In the genomic region with DNA sequence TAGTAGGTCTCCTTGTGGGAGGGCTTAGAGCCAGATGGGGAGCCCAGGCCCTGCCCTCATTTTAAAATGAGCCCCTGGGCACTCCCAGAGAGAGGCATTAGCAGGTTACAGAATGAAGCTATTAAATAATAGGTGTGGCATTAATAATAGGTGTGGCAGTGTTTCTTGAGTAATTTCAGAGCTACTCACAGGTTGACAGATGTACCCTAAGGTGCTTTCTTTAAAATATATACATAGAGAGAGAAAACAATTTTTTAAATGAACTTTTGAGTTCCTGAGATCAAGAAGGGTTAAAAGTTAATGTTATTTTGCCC, we compare ENCODE assay signal across 8 cellular contexts. TPM values are rescaled to one million over a fixed set of nuclear protein-coding genes. Genes with fewer than 3 reads are reported as not detected.
DNase-seq lines count a peak whose midpoint lies in the region; ATAC-seq, FAIRE-seq and TF ChIP-seq lines count a peak whose summit lies in the region.

No MANE protein-coding gene starts in this region.

- no peak for FAIRE-seq in kidney (lab: Jason Lieb, UNC)

- TF ChIP-seq EP300 in tibial nerve (IDR thresholded peaks at IDR 0.05): no peak

- no peaks in the 10 kb centered on the region for H3K9me3 Mint-ChIP-seq in activated naive CD4-positive, alpha-beta T cell treated with anti-CD3 and anti-CD28 coated beads, Interleukin-2, amount 10 ng/mL, durations not matched to agents 7 days and 5 days
- no peaks in the 10 kb centered on the region for H3K9me3 Mint-ChIP-seq in activated CD8-positive, alpha-beta T cell treated with anti-CD3 and anti-CD28 coated beads for 36 hours

- H3K4me1 Mint-ChIP-seq in activated naive CD4-positive, alpha-beta T cell treated with anti-CD3 and anti-CD28 coated beads, Interleukin-2, amount 10 ng/mL, durations not matched to agents 7 days and 5 days: peaks cover 32% of the 10 kb centered on the region
- peaks cover 37% of the 10 kb centered on the region for H3K4me1 Mint-ChIP-seq in activated CD8-positive, alpha-beta T cell treated with anti-CD3 and anti-CD28 coated beads for 36 hours (ENCODE audit: low read depth)

- H3K27ac Mint-ChIP-seq in activated naive CD4-positive, alpha-beta T cell treated with anti-CD3 and anti-CD28 coated beads, Interleukin-2, amount 10 ng/mL, durations not matched to agents 7 days and 5 days: peak overlapping the region; percentile 83
- H3K27ac Mint-ChIP-seq in activated CD8-positive, alpha-beta T cell treated with anti-CD3 and anti-CD28 coated beads for 36 hours: no peak overlapping the region

- H3K4me3 ChIP-seq in kidney (ENCODE audit: low read length in 2 of 2) (peak overlapping the region; percentile 74 to 76), tibial nerve (peak overlapping the region; percentile 54 to 79 (median 68))

- H3K27ac ChIP-seq in kidney (ENCODE audit: low read depth in 2 of 2, low read length in 2 of 2): no peak overlapping the region
- peak overlapping the region in 3 of 4 donors; percentile 72 to 87 (median 82) for H3K27ac ChIP-seq in tibial nerve

- H3K27me3 Mint-ChIP-seq in activated naive CD4-positive, alpha-beta T cell treated with anti-CD3 and anti-CD28 coated beads, Interleukin-2, amount 10 ng/mL, durations not matched to agents 7 days and 5 days: no peaks in the 10 kb centered on the region
- no peaks in the 10 kb centered on the region for H3K27me3 Mint-ChIP-seq in activated CD8-positive, alpha-beta T cell treated with anti-CD3 and anti-CD28 coated beads for 36 hours

- intact Hi-C loops in activated CD8-positive, alpha-beta T cell treated with anti-CD3 and anti-CD28 coated beads for 36 hours (cut with micrococcal nuclease): loop anchor here (1.0 to 5.0 kb wide), 3 partner anchors 49 to 789 kb away; no protein-coding TSS in a partner anchor
- intact Hi-C loops in kidney (cut with DNase I): no loop called here

- in situ Hi-C loops in ACHN (cut with HindIII; ENCODE audit: low pct_ligation_motif_present, low pct_unique_long_range_greater_than_20kb, low sequenced_read_pairs): no loop called here

- H3K4me3 Mint-ChIP-seq in activated naive CD4-positive, alpha-beta T cell treated with anti-CD3 and anti-CD28 coated beads, Interleukin-2, amount 10 ng/mL, durations not matched to agents 7 days and 5 days: peak overlapping the region; percentile 96
- peak overlapping the region; percentile 95 for H3K4me3 Mint-ChIP-seq in activated CD8-positive, alpha-beta T cell treated with anti-CD3 and anti-CD28 coated beads for 36 hours

- no peak for TF ChIP-seq CTCF in activated CD8-positive, alpha-beta T cell treated with anti-CD3 and anti-CD28 coated beads for 36 hours (IDR thresholded peaks at IDR 0.05)
- no peak for TF ChIP-seq CTCF in kidney (IDR thresholded peaks at IDR 0.05; ENCODE audit: borderline replicate concordance, extremely low read depth, insufficient read depth)
- TF ChIP-seq CTCF in tibial nerve (IDR thresholded peaks at IDR 0.05): no peak

- no peak for TF ChIP-seq POLR2A in tibial nerve (IDR thresholded peaks at IDR 0.05)

- CTCF ChIA-PET in activated naive CD4-positive, alpha-beta T cell treated with anti-CD3 and anti-CD28 coated beads, Interleukin-2, amount 10 ng/mL, durations not matched to agents 7 days and 5 days (lab: Charles Lee): interaction anchor here (0.6 to 4.8 kb wide), 18 partner anchors 9 to 779 kb away, joined by 3 to 84 read pairs (median 7); a partner anchor contains a TSS
- CTCF ChIA-PET in activated CD8-positive, alpha-beta T cell treated with anti-CD3 and anti-CD28 coated beads for 36 hours (lab: Charles Lee): interaction anchor here (0.6 to 7.7 kb wide), 34 partner anchors 9 to 781 kb away, joined by 3 to 134 read pairs (median 9); a partner anchor contains a TSS

- no peaks in the 10 kb centered on the region for H3K36me3 Mint-ChIP-seq in activated naive CD4-positive, alpha-beta T cell treated with anti-CD3 and anti-CD28 coated beads, Interleukin-2, amount 10 ng/mL, durations not matched to agents 7 days and 5 days
- no peaks in the 10 kb centered on the region for H3K36me3 Mint-ChIP-seq in activated CD8-positive, alpha-beta T cell treated with anti-CD3 and anti-CD28 coated beads for 36 hours (ENCODE audit: low read depth)

- H3K9ac ChIP-seq in kidney (ENCODE audit: low read length in 2 of 2): peak overlapping the region in 1 of 2 donors; percentile 56

- ATAC-seq in activated CD8-positive, alpha-beta T cell treated with anti-CD3 and anti-CD28 coated beads for 36 hours: peak; percentile 55
- no peak for ATAC-seq in GM18907 (IDR thresholded peaks at IDR 0.05; ENCODE audit: unreplicated experiment)

- no peaks in the 10 kb centered on the region for H3K27me3 ChIP-seq in tibial nerve

- H3K36me3 ChIP-seq in kidney (ENCODE audit: control insufficient read depth in 1 of 2, insufficient read depth in 2 of 2, low read length in 2 of 2) (no peaks in the 10 kb centered on the region), tibial nerve (no peaks in the 10 kb centered on the region)

- H3K9me3 ChIP-seq in kidney (ENCODE audit: control insufficient read depth in 1 of 2, low read length in 2 of 2) (no peaks in the 10 kb centered on the region), tibial nerve (no peaks in the 10 kb centered on the region)

- H3K4me1 ChIP-seq in kidney (ENCODE audit: control insufficient read depth in 1 of 2, insufficient read depth in 1 of 2, low read depth in 1 of 2, low read length in 2 of 2) (peaks cover 4% of the 10 kb centered on the region in 2 donors), tibial nerve (peaks cover 0 to 51% (median 10%) of the 10 kb centered on the region in 4 donors)

- no peak for DNase-seq in activated naive CD4-positive, alpha-beta T cell treated with anti-CD3 and anti-CD28 coated beads, Interleukin-2, amount 10 ng/mL, durations not matched to agents 7 days and 5 days
- DNase-seq in activated naive CD4-positive, alpha-beta T cell (lab: John Stamatoyannopoulos, UW): no peak
- DNase-seq in activated CD8-positive, alpha-beta T cell treated with anti-CD3 and anti-CD28 coated beads for 36 hours: no peak
- DNase-seq in kidney: no peak
- no peak for DNase-seq in tibial nerve (ENCODE audit: low spot score in 2 of 2)
- DNase-seq in KG1 (lab: John Stamatoyannopoulos, UW): no peak
- DNase-seq in ACHN: no peak

- POLR2A ChIA-PET in activated CD8-positive, alpha-beta T cell treated with anti-CD3 and anti-CD28 coated beads for 36 hours (lab: Charles Lee): interaction anchor here (1.1 to 4.0 kb wide), 7 partner anchors 10 to 131 kb away, joined by 3 to 19 read pairs (median 5); a partner anchor contains a TSS

RNA-seq across cellular contexts. Expression of a gene that starts 1.2 kb away (rescaled TPM):
- total RNA-seq in activated CD8-positive, alpha-beta T cell treated with anti-CD3 and anti-CD28 coated beads for 36 hours: 10 to 100 TPM; 10.4 to 12.6 TPM
- total RNA-seq in kidney: 8.3 TPM
- 1.7 TPM for polyA plus RNA-seq in kidney (ENCODE audit: insufficient read depth, low read depth, low replicate concordance)
- total RNA-seq in tibial nerve: 10 to 100 TPM; 14.1 to 20.5 (median 18.1) TPM

Comparison
In these comparisons a context has a peak if more than half of its experiments do, and no peak if none do; other contexts are left out.
1. H3K27ac ChIP-seq: peak in tibial nerve (3 of 4); none in kidney (0 of 2).